7 cellular contexts compared by ENCODE assay signal in the genomic region with DNA sequence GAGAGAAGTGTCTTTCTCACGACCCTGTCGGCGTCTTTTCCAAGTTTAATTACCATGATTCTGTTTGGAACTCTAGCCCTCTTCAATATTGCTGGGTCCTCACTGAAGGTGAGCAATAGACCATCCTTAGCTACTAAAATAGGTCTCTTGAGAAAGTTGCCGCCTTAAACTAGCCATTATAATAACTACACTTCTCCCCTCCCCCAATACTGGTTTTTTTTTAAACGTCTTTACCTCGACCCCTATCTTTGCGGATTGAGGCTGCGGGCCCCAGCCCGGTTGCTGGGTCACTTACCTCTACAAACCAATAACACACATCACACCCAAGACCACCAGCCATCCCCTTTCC. TPM values are rescaled to one million over a fixed set of nuclear protein-coding genes. Genes with fewer than 3 reads are reported as not detected.
DNase-seq lines count a peak whose midpoint lies in the region; ATAC-seq and TF ChIP-seq lines count a peak whose summit lies in the region.

No MANE protein-coding gene starts in this region.

- peak overlapping the region; percentile 67; the same call in 1 of the 2 replicates for H3K27ac ChIP-seq in HUES6 (ENCODE audit: low read depth, low read length)
- peak overlapping the region; percentile 92 for H3K27ac ChIP-seq in brain microvascular endothelial cell
- peak overlapping the region; percentile 94 to 96 (median 94) for H3K27ac ChIP-seq in right lobe of liver
- H3K27ac ChIP-seq in transverse colon, result peak overlapping the region; percentile 91 to 99 (median 97)

- H3K36me3 ChIP-seq in HUES6 (ENCODE audit: control insufficient read depth, insufficient read depth, low read length) (peaks cover 41% of the 10 kb centered on the region), brain microvascular endothelial cell (replicated peaks) (peaks cover 26% of the 10 kb centered on the region), right lobe of liver (peaks cover 0 to 36% (median 20%) of the 10 kb centered on the region in 4 donors), transverse colon (peaks cover 0 to 32% (median 14%) of the 10 kb centered on the region in 4 donors)

- H3K4me1 ChIP-seq in HUES6 (ENCODE audit: control insufficient read depth, insufficient read depth, low read length), result peaks cover 35% of the 10 kb centered on the region
- peaks cover 0 to 13% (median 6%) of the 10 kb centered on the region in 4 donors for H3K4me1 ChIP-seq in right lobe of liver
- H3K4me1 ChIP-seq in transverse colon, result peaks cover 4 to 22% (median 16%) of the 10 kb centered on the region in 4 donors

- H3K27me3 ChIP-seq in HUES6 (ENCODE audit: control insufficient read depth, insufficient read depth, low read length), result no peaks in the 10 kb centered on the region
- no peaks in the 10 kb centered on the region for H3K27me3 ChIP-seq in brain microvascular endothelial cell (replicated peaks)
- H3K27me3 ChIP-seq in right lobe of liver, result no peaks in the 10 kb centered on the region
- no peaks in the 10 kb centered on the region for H3K27me3 ChIP-seq in transverse colon

- no peak for ATAC-seq in right lobe of liver
- ATAC-seq in GM21360 (IDR thresholded peaks at IDR 0.05; ENCODE audit: unreplicated experiment), result no peak
- no peak for ATAC-seq in GM21390 (IDR thresholded peaks at IDR 0.05; ENCODE audit: unreplicated experiment)

- in situ Hi-C loops in brain microvascular endothelial cell (cut with HindIII; ENCODE audit: low pct_ligation_motif_present, low sequenced_read_pairs) (loop anchor here (25.0 kb wide), 1 partner anchor 184 kb away; a partner anchor contains a TSS), transverse colon (cut with MboI; ENCODE audit: low pct_ligation_motif_present in 1 of 4, low pct_unique_long_range_greater_than_20kb in 1 of 4, low sequenced_read_pairs in 3 of 4) (loop anchor here in 1 of 4 donors (25.0 kb wide), 1 partner anchor 184 kb away; a partner anchor contains a TSS)

- no peak for TF ChIP-seq EP300 in transverse colon (IDR thresholded peaks at IDR 0.05; ENCODE audit: low read depth)

- H3K4me3 ChIP-seq in HUES6 (ENCODE audit: low read depth, low read length) (peak overlapping the region; percentile 73), brain microvascular endothelial cell (ENCODE audit: low read depth, low read length) (peak overlapping the region; percentile 84), right lobe of liver (peak overlapping the region; percentile 55 to 73 (median 71)), transverse colon (peak overlapping the region; percentile 59 to 77 (median 68))

- no peak for TF ChIP-seq POLR2A in right lobe of liver (IDR thresholded peaks at IDR 0.05)
- TF ChIP-seq POLR2A in transverse colon (IDR thresholded peaks at IDR 0.05), result no peak

- WGBS in right lobe of liver (ENCODE audit: insufficient coverage, low coverage, low lambda C conversion rate, missing lambda C conversion rate), result under 1% methylated on average over 9 of the region's 9 CpGs
- 0% methylated on average over 4 to 9 of the region's 9 CpGs for WGBS in transverse colon (ENCODE audit: low coverage in 1 of 2), 2 donors

- intact Hi-C loops in right lobe of liver (cut with DNase I), result no loop called here
- intact Hi-C loops in transverse colon (cut with DNase I; ENCODE audit: low total_unique reads), result no loop called here

- no peaks in the 10 kb centered on the region for H3K9me3 ChIP-seq in HUES6 (ENCODE audit: control insufficient read depth, insufficient read depth, low read depth, low read length)
- H3K9me3 ChIP-seq in right lobe of liver, result no peaks in the 10 kb centered on the region
- no peaks in the 10 kb centered on the region for H3K9me3 ChIP-seq in transverse colon

- peak overlapping the region; percentile 97 for H3K9ac ChIP-seq in HUES6 (ENCODE audit: low read length)

- TF ChIP-seq CTCF in brain microvascular endothelial cell (IDR thresholded peaks at IDR 0.05; ENCODE audit: low read depth, low read length, missing control alignments), result no peak
- TF ChIP-seq CTCF in right lobe of liver (IDR thresholded peaks at IDR 0.05), result no peak
- TF ChIP-seq CTCF in transverse colon (IDR thresholded peaks at IDR 0.05), result no peak

- no peak for DNase-seq in brain microvascular endothelial cell
- DNase-seq in right lobe of liver, result no peak
- no peak for DNase-seq in transverse colon
- DNase-seq in NAMALWA (ENCODE audit: low spot score), result no peak

RNA-seq across cellular contexts. Expression of a gene that starts 0.7 kb away (rescaled TPM):
- 100 to 1,000 TPM in 2 of 6 experiments, 10 to 100 TPM in 4; 60.4 to 166 (median 71.2) TPM for total RNA-seq in right lobe of liver
- 100 to 1,000 TPM; 111 to 174 (median 158) TPM for total RNA-seq in transverse colon

RNA-seq across cellular contexts. Expression of a gene that starts 49.3 kb away (rescaled TPM):
- 100 to 1,000 TPM in 5 of 6 experiments, 10 to 100 TPM in 1; 83.6 to 266 (median 158) TPM for total RNA-seq in right lobe of liver
- 100 to 1,000 TPM; 176 to 395 (median 269) TPM for total RNA-seq in transverse colon
